Comparison of ENCODE assay signal across 1 cellular context in genomic region chr3:4425707-4426106, GRCh38.
TF ChIP-seq lines count a peak whose summit lies in the region.

No MANE protein-coding gene starts in this region.

TF ChIP-seq in IMR-90, 13 proteins besides CTCF, POLR2A, EP300 and RAD21:
- TF ChIP-seq, protein P1, sequence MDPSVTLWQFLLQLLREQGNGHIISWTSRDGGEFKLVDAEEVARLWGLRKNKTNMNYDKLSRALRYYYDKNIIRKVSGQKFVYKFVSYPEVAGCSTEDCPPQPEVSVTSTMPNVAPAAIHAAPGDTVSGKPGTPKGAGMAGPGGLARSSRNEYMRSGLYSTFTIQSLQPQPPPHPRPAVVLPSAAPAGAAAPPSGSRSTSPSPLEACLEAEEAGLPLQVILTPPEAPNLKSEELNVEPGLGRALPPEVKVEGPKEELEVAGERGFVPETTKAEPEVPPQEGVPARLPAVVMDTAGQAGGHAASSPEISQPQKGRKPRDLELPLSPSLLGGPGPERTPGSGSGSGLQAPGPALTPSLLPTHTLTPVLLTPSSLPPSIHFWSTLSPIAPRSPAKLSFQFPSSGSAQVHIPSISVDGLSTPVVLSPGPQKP (IDR thresholded peaks at IDR 0.05; ENCODE audit: borderline replicate concordance, low read depth, low read length) = no peak
- no peak for TF ChIP-seq FOS (IDR thresholded peaks at IDR 0.05; ENCODE audit: low read depth, low read length)
- no peak for TF ChIP-seq MAFK (IDR thresholded peaks at IDR 0.05; ENCODE audit: low read depth, low read length)
- TF ChIP-seq MXI1 (IDR thresholded peaks at IDR 0.05; ENCODE audit: borderline replicate concordance, low read depth, low read length) = no peak
- TF ChIP-seq CEBPB (IDR thresholded peaks at IDR 0.05; ENCODE audit: low read depth, low read length) = no peak
- TF ChIP-seq SMC3 (IDR thresholded peaks at IDR 0.05; ENCODE audit: low read depth, low read length) = no peak
- TF ChIP-seq USF2 (IDR thresholded peaks at IDR 0.05; ENCODE audit: low read depth, low read length) = no peak
- no peak for TF ChIP-seq NFE2L2 (IDR thresholded peaks at IDR 0.05; ENCODE audit: low read depth, low read length)
- TF ChIP-seq MAZ (IDR thresholded peaks at IDR 0.05; ENCODE audit: borderline replicate concordance, low read depth, low read length) = no peak
- no peak for TF ChIP-seq BHLHE40 (IDR thresholded peaks at IDR 0.05; ENCODE audit: low read depth, low read length)
- TF ChIP-seq RFX5 (IDR thresholded peaks at IDR 0.05; ENCODE audit: low read depth, low read length) = no peak
- no peak for TF ChIP-seq RCOR1 (IDR thresholded peaks at IDR 0.05; ENCODE audit: insufficient replicate concordance, low read length)
- no peak for TF ChIP-seq CHD1 (IDR thresholded peaks at IDR 0.05; ENCODE audit: low read depth, low read length)
